ENCODE assay signal across 10 cellular contexts in the genomic region with DNA sequence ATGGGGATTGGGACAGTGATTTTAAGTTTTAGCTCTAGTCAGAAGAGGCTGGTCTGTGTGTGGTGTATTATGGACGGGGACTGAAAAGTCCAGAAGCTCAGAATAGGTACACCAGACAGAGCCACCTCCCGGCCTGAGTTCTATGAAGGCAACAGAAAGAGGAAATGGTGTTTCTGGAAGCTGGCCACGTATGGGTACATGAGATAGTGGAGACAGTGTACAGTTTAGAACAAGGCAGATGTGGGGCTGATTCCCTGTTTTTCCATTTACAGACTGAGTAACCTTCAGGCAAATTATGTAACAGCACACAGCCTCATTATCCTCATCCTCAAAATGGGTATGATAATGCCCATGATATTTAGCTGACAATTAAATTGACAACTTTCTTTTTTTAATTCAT. TPM values are rescaled to one million over a fixed set of nuclear protein-coding genes. Genes with fewer than 3 reads are reported as not detected.
DNase-seq lines count a peak whose midpoint lies in the region; ATAC-seq and TF ChIP-seq lines count a peak whose summit lies in the region.
"Had no signal": no experiment of that assay in that cellular context is flagged by ENCODE, and none has a peak within 500 bp of the region (broad histone marks: within the 10 kb centered on the region; RNA-seq: fewer than 3 reads in every experiment).

No MANE protein-coding gene starts in this region.

- no peaks in the 10 kb centered on the region for H3K9me3 ChIP-seq in DND-41 (ENCODE audit: insufficient read depth, low read length, severe bottlenecking)
- H3K9me3 ChIP-seq in neural cell (ENCODE audit: low read length), result no peaks in the 10 kb centered on the region

- no peak for TF ChIP-seq RAD21 in neural cell (conservative IDR thresholded peaks at IDR 0.05)

- H3K36me3 ChIP-seq in DND-41 (ENCODE audit: insufficient read depth, low read length), result peaks cover 46% of the 10 kb centered on the region
- H3K36me3 ChIP-seq in neural cell (ENCODE audit: insufficient read depth, low read length), result no peaks in the 10 kb centered on the region

- H3K27me3 ChIP-seq in DND-41 (ENCODE audit: insufficient read depth, low read length, poor library complexity), result peaks cover 5% of the 10 kb centered on the region
- peaks cover 3% of the 10 kb centered on the region for H3K27me3 ChIP-seq in neural cell (ENCODE audit: insufficient read depth, low read depth, low read length)

- peak overlapping the region; percentile 81 to 92; a peak in 3 of 4 replicates for H3K4me3 ChIP-seq in DND-41 (ENCODE audit: low read depth in 1 of 2, low read length in 2 of 2)
- H3K4me3 ChIP-seq in neural cell (ENCODE audit: low read length), result peak overlapping the region; percentile 83

- no peak for DNase-seq in DND-41
- DNase-seq in M059J (ENCODE audit: low read depth), result peak; percentile 64
- no peak for DNase-seq in chondrocyte (ENCODE audit: low spot score)
- no peak for DNase-seq in C1 segment of cervical spinal cord (lab: John Stamatoyannopoulos, UW)
- no peak for DNase-seq in amniotic stem cell (lab: John Stamatoyannopoulos, UW)
- no peak for DNase-seq in activated CD4-positive, CD25-positive, alpha-beta regulatory T cell (lab: John Stamatoyannopoulos, UW)
- DNase-seq: NCI-H2171 treated with DMSO at 0.1 percent for 48 hours had no signal

- no peaks in the 10 kb centered on the region for H3K9me3 Mint-ChIP-seq in chondrocyte (ENCODE audit: low read depth)

- H4K20me1 ChIP-seq in DND-41 (ENCODE audit: insufficient read depth, low read length) (no peaks in the 10 kb centered on the region; the same call in 1 of the 2 replicates), neural cell (ENCODE audit: insufficient read depth) (no peaks in the 10 kb centered on the region)

- no peak overlapping the region for H3K27ac Mint-ChIP-seq in chondrocyte (ENCODE audit: unreplicated experiment)

- H3K4me3 Mint-ChIP-seq in chondrocyte (ENCODE audit: unreplicated experiment), result peak overlapping the region; percentile 94

- peak overlapping the region; percentile 61; the same call in 1 of the 2 replicates for H3K9ac ChIP-seq in DND-41 (ENCODE audit: low read depth, low read length)
- peak overlapping the region; percentile 81 for H3K9ac ChIP-seq in neural cell (ENCODE audit: low read length)

- H3K4me1 Mint-ChIP-seq in chondrocyte (ENCODE audit: low read depth), result peaks cover 24% of the 10 kb centered on the region

- peaks cover 14% of the 10 kb centered on the region for H3K36me3 Mint-ChIP-seq in chondrocyte (ENCODE audit: low read depth)

- H3K9me2 ChIP-seq in neural cell (ENCODE audit: insufficient read depth, low read length), result no peaks in the 10 kb centered on the region

- H2AFZ ChIP-seq in DND-41 (ENCODE audit: low read depth, low read length) (no peak overlapping the region), neural cell (ENCODE audit: low read depth, low read length) (no peak overlapping the region)

- peak overlapping the region; percentile 99 for H3K4me2 ChIP-seq in DND-41 (ENCODE audit: insufficient read depth, low read length)
- peak overlapping the region; percentile 97 for H3K4me2 ChIP-seq in neural cell (ENCODE audit: low read length)

- peaks cover 32% of the 10 kb centered on the region for H3K4me1 ChIP-seq in DND-41 (ENCODE audit: insufficient read depth, low read length)

- H3K27ac ChIP-seq in DND-41 (ENCODE audit: low read length) (no peak overlapping the region), neural cell (ENCODE audit: low read length) (no peak overlapping the region)

- ATAC-seq in DND-41 (ENCODE audit: insufficient read depth, low read depth) (no peak), HG03108 (IDR thresholded peaks at IDR 0.05; ENCODE audit: unreplicated experiment) (no peak)

- H3F3A ChIP-seq in neural cell (ENCODE audit: insufficient read depth, low read length, poor library complexity, severe bottlenecking), result no peaks in the 10 kb centered on the region

- peaks cover 15% of the 10 kb centered on the region for H3K27me3 Mint-ChIP-seq in chondrocyte (ENCODE audit: low read depth)

- TF ChIP-seq CTCF in DND-41 (IDR thresholded peaks at IDR 0.05; ENCODE audit: borderline replicate concordance, extremely low read depth, low read length, poor library complexity, severe bottlenecking) (no peak), chondrocyte (IDR thresholded peaks at IDR 0.05) (no peak), neural cell (IDR thresholded peaks at IDR 0.05; ENCODE audit: poor library complexity, severe bottlenecking) (no peak)

- TF ChIP-seq EP300 in neural cell (conservative IDR thresholded peaks at IDR 0.05; ENCODE audit: poor library complexity, severe bottlenecking), result no peak

- H3K79me2 ChIP-seq in DND-41 (ENCODE audit: insufficient read depth, low read length) (peaks cover 38% of the 10 kb centered on the region), neural cell (replicated peaks; ENCODE audit: insufficient read depth, low read length) (peaks cover 23% of the 10 kb centered on the region)

TF ChIP-seq in neural cell, 6 proteins besides CTCF, POLR2A, EP300 and RAD21:
- no peak for TF ChIP-seq MXI1 (conservative IDR thresholded peaks at IDR 0.05; ENCODE audit: poor library complexity, severe bottlenecking)
TF ChIP-seq in neural cell: peak in this region for 0.

RNA-seq across cellular contexts. Expression of gene ZNF175, which starts 1.3 kb away (rescaled TPM):
- 4.5 and 7.1 TPM in 2 replicates for total RNA-seq in M059J (2014; rRNA removed; shearing (Covaris generic))
- total RNA-seq in chondrocyte, result 6.3 to 14.3 TPM (median 8.9 TPM) in 3 replicates
- 10.9 and 20.6 TPM in 2 replicates for polyA plus RNA-seq in neural cell
- 16.3 and 18.0 TPM in 2 replicates for polyA minus RNA-seq in neural cell

RNA-seq across cellular contexts. Expression of gene SIGLEC6, which starts 40.9 kb away (rescaled TPM):
- not detected in 2 replicates for total RNA-seq in M059J (2014; rRNA removed; shearing (Covaris generic))
- total RNA-seq in chondrocyte, result not detected in 3 replicates
- polyA plus RNA-seq in neural cell, result not detected in 2 replicates
- polyA minus RNA-seq in neural cell, result not detected in 2 replicates
- total RNA-seq: pulmonary artery endothelial cell had no signal

RNA-seq across cellular contexts. Expression of gene SIGLEC5, which starts 57.8 kb away (rescaled TPM):
- not detected in 2 replicates for total RNA-seq in M059J (2014; rRNA removed; shearing (Covaris generic))
- not detected in 3 replicates for total RNA-seq in chondrocyte
- not detected in 2 replicates for polyA plus RNA-seq in neural cell
- not detected in 2 replicates for polyA minus RNA-seq in neural cell
- total RNA-seq: pulmonary artery endothelial cell had no signal
